In the genomic region with DNA sequence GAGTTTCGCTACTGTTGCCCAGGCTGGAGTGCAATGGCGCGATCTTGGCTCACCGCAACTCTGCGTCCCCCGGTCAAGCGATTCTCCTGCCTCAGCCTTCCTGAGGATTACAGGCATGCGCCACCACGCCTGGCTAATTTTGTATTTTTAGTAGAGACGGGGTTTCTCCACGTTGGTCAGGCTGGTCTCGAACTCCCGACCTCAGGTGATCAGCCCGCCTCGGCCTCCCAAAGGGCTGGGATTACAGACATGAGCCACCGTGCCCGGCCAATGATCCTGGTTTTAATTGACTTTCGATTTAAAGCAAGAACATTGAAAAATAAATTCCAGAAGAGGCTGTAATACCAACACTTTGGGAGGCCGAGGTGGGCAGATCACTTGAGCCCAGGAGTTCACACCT, we compare ENCODE assay signal across 1 cellular context.
TF ChIP-seq lines count a peak whose summit lies in the region.

No MANE protein-coding gene starts in this region.

TF ChIP-seq in HEK293, 187 proteins besides CTCF, POLR2A, EP300 and RAD21:
- TF ChIP-seq ZBTB8A (tag by site-specific recombination; IDR thresholded peaks at IDR 0.05) = peak; percentile 36; the same call in 1 of the 2 replicates
TF ChIP-seq in HEK293: peak in this region for 1; not testable (repeated sequence) for 186.
